15 cellular contexts compared by ENCODE assay signal in the genomic region with DNA sequence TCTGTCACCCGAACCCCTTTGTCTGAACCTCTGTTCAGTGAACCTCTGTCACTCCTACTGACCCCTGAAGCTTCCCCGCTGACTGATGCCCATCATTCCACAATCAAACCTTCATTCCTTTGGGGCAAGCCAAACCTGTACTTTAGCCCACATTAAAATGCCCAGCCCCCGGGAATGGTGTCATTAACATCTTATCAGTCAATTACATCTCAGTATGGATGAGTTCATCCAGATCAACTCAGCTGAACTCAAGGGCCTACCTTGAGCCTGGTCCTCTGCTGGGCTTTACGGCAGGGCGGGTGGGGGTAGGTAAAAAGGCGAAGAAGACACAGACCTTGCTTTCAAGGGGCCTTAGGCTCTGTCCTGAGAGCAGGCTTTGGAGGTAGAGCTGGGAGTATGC.
DNase-seq lines count a peak whose midpoint lies in the region; ATAC-seq and TF ChIP-seq lines count a peak whose summit lies in the region.
"Had no signal": no experiment of that assay in that cellular context is flagged by ENCODE, and none has a peak within 500 bp of the region (broad histone marks: within the 10 kb centered on the region; RNA-seq: fewer than 3 reads in every experiment).

No MANE protein-coding gene starts in this region.

- DNase-seq in SK-N-SH = no peak
- DNase-seq in left colon = peak; percentile 37 to 42
- peak; percentile 14 for DNase-seq in posterior vena cava (ENCODE audit: low spot score)
- no peak for DNase-seq in SKM-1 (lab: John Stamatoyannopoulos, UW; ENCODE audit: unreplicated experiment)
- DNase-seq in CD4-positive, alpha-beta T cell = no peak
- DNase-seq: Caco-2; CD8-positive, alpha-beta memory T cell; DND-41; GDM1; GOT3; H9 had no signal

- no peaks in the 10 kb centered on the region for H3K79me2 ChIP-seq in SK-N-SH (ENCODE audit: insufficient read depth)

- no peaks in the 10 kb centered on the region for H3K4me1 Mint-ChIP-seq in CD4-positive, alpha-beta T cell (ENCODE audit: low read depth)
- H3K4me1 Mint-ChIP-seq: CD8-positive, alpha-beta memory T cell had no signal

- H3K36me3 ChIP-seq in SK-N-SH (replicated peaks in 1 of 2; ENCODE audit: control insufficient read depth in 1 of 2, insufficient read depth in 2 of 2, low read length in 1 of 2) = no peaks in the 10 kb centered on the region

- H3K4me2 ChIP-seq in SK-N-SH = no peak overlapping the region

- H3K4me3 ChIP-seq in SK-N-SH (ENCODE audit: low read depth in 2 of 2, low read length in 1 of 2) = no peak overlapping the region

- peaks cover 0 to 29% of the 10 kb centered on the region in 2 experiments; a peak in 1 of 4 replicates for H3K4me1 ChIP-seq in SK-N-SH (ENCODE audit: control insufficient read depth in 1 of 2, insufficient read depth in 2 of 2, low read depth in 1 of 2, low read length in 1 of 2)
- H3K4me1 ChIP-seq: Caco-2 had no signal

- intact Hi-C loops in left colon (cut with DNase I, micrococcal nuclease) (no loop called here), posterior vena cava (cut with DNase I) (no loop called here)
- intact Hi-C loops in CD4-positive, alpha-beta T cell (cut with DNase I, micrococcal nuclease) = no loop called here

- CTCF ChIA-PET in SK-N-SH (lab: Yijun Ruan, JAX) = no interaction called here
- CTCF ChIA-PET in CD4-positive, alpha-beta T cell (lab: Charles Lee) = no interaction called here

- no peak overlapping the region; a peak in 1 of 4 replicates for H3K27ac ChIP-seq in SK-N-SH (ENCODE audit: low read depth in 2 of 2, low read length in 1 of 2)
- H3K27ac ChIP-seq in CD4-positive, alpha-beta T cell (ENCODE audit: low read depth, low read length) = no peak overlapping the region
- H3K27ac ChIP-seq: 22Rv1 had no signal

- no peak overlapping the region for H3K4me3 Mint-ChIP-seq in CD4-positive, alpha-beta T cell
- H3K4me3 Mint-ChIP-seq: CD14-positive monocyte; CD8-positive, alpha-beta memory T cell; H9 had no signal

- H3K27me3 Mint-ChIP-seq in CD4-positive, alpha-beta T cell = no peaks in the 10 kb centered on the region

- H3K27me3 ChIP-seq in SK-N-SH (ENCODE audit: insufficient read depth) = no peaks in the 10 kb centered on the region
- H3K27me3 ChIP-seq in CD4-positive, alpha-beta T cell (ENCODE audit: control insufficient read depth, insufficient read depth, low read length) = no peaks in the 10 kb centered on the region

- H3K9me3 Mint-ChIP-seq in CD4-positive, alpha-beta T cell = no peaks in the 10 kb centered on the region
- H3K9me3 Mint-ChIP-seq: CD8-positive, alpha-beta memory T cell; H9 had no signal

- H3K27ac Mint-ChIP-seq in CD4-positive, alpha-beta T cell = no peak overlapping the region
- H3K27ac Mint-ChIP-seq: CD14-positive monocyte; CD8-positive, alpha-beta memory T cell; H9 had no signal

- TF ChIP-seq EP300 in SK-N-SH (IDR thresholded peaks at IDR 0.05; ENCODE audit: borderline replicate concordance in 1 of 2, low read depth in 1 of 2, low read length in 1 of 2) = no peak; a peak in 1 of 4 replicates

- POLR2A ChIA-PET in SK-N-SH (lab: Yijun Ruan, JAX) = no interaction called here
- POLR2A ChIA-PET in CD4-positive, alpha-beta T cell (lab: Charles Lee) = no interaction called here

- no peak overlapping the region for H3K9ac ChIP-seq in SK-N-SH

- 72% methylated on average over 5 of the region's 6 CpGs for WGBS in SK-N-SH (ENCODE audit: low lambda C conversion rate)

- H4K20me1 ChIP-seq in SK-N-SH (ENCODE audit: insufficient read depth) = no peaks in the 10 kb centered on the region

- H3K36me3 Mint-ChIP-seq in CD4-positive, alpha-beta T cell (ENCODE audit: low read depth) = no peaks in the 10 kb centered on the region
- H3K36me3 Mint-ChIP-seq: CD14-positive monocyte; CD8-positive, alpha-beta memory T cell had no signal

- no peaks in the 10 kb centered on the region for H3F3A ChIP-seq in SK-N-SH (replicated peaks; ENCODE audit: insufficient read depth)

- TF ChIP-seq RAD21 in SK-N-SH (IDR thresholded peaks at IDR 0.05; ENCODE audit: low read length) = no peak

- no peaks in the 10 kb centered on the region for H3K9me2 ChIP-seq in SK-N-SH

- TF ChIP-seq CTCF in SK-N-SH (IDR thresholded peaks at IDR 0.05) = no peak
- no peak for TF ChIP-seq CTCF in CD4-positive, alpha-beta T cell (IDR thresholded peaks at IDR 0.05)

- no peak overlapping the region for H2AFZ ChIP-seq in SK-N-SH (ENCODE audit: low read depth)

- no peaks in the 10 kb centered on the region for H3K9me3 ChIP-seq in SK-N-SH
- H3K9me3 ChIP-seq in CD4-positive, alpha-beta T cell (ENCODE audit: control insufficient read depth, low read length) = no peaks in the 10 kb centered on the region
- H3K9me3 ChIP-seq: Caco-2 had no signal

- no peak; the same call in 2 of the 3 replicates for ATAC-seq in SK-N-SH treated with all-trans-retinoic acid at 6 μM for 48 hours
- ATAC-seq in left colon = peak; percentile 88
- ATAC-seq in HG03045 (IDR thresholded peaks at IDR 0.05; ENCODE audit: unreplicated experiment) = no peak
- ATAC-seq in CD4-positive, alpha-beta T cell (ENCODE audit: poor library complexity) = no peak

TF ChIP-seq in SK-N-SH, 30 proteins besides CTCF, POLR2A, EP300 and RAD21:
- TF ChIP-seq RCOR1 (IDR thresholded peaks at IDR 0.05; ENCODE audit: low read length) (peak; percentile 38; the same call in 1 of the 2 replicates), GATA2 (CRISPR knock-in tag; IDR thresholded peaks at IDR 0.05) (peak; percentile 64)
- TF ChIP-seq, protein P1, sequence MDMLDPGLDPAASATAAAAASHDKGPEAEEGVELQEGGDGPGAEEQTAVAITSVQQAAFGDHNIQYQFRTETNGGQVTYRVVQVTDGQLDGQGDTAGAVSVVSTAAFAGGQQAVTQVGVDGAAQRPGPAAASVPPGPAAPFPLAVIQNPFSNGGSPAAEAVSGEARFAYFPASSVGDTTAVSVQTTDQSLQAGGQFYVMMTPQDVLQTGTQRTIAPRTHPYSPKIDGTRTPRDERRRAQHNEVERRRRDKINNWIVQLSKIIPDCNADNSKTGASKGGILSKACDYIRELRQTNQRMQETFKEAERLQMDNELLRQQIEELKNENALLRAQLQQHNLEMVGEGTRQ (IDR thresholded peaks at IDR 0.05; ENCODE audit: borderline replicate concordance, low read depth, low read length) = no peak
TF ChIP-seq in SK-N-SH: peak in this region for 2.

TF ChIP-seq in SK-N-SH treated with all-trans-retinoic acid at 6 μM for 48 hours, 23 proteins besides CTCF, POLR2A, EP300 and RAD21:
- TF ChIP-seq, protein P2, sequence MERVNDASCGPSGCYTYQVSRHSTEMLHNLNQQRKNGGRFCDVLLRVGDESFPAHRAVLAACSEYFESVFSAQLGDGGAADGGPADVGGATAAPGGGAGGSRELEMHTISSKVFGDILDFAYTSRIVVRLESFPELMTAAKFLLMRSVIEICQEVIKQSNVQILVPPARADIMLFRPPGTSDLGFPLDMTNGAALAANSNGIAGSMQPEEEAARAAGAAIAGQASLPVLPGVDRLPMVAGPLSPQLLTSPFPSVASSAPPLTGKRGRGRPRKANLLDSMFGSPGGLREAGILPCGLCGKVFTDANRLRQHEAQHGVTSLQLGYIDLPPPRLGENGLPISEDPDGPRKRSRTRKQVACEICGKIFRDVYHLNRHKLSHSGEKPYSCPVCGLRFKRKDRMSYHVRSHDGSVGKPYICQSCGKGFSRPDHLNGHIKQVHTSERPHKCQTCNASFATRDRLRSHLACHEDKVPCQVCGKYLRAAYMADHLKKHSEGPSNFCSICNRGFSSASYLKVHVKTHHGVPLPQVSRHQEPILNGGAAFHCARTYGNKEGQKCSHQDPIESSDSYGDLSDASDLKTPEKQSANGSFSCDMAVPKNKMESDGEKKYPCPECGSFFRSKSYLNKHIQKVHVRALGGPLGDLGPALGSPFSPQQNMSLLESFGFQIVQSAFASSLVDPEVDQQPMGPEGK (CRISPR knock-in tag; IDR thresholded peaks at IDR 0.05; ENCODE audit: borderline replicate concordance) = no peak
- TF ChIP-seq TCF4 (CRISPR knock-in tag; IDR thresholded peaks at IDR 0.05; ENCODE audit: borderline replicate concordance) (no peak), PPARA (CRISPR knock-in tag; IDR thresholded peaks at IDR 0.05; ENCODE audit: borderline replicate concordance) (no peak), CSDC2 (CRISPR knock-in tag; IDR thresholded peaks at IDR 0.05) (no peak), BACH2 (CRISPR knock-in tag; IDR thresholded peaks at IDR 0.05; ENCODE audit: borderline replicate concordance) (no peak), ZNF8 (CRISPR knock-in tag; IDR thresholded peaks at IDR 0.05) (no peak), SNAI2 (CRISPR knock-in tag; IDR thresholded peaks at IDR 0.05) (no peak), ZFP30 (CRISPR knock-in tag; IDR thresholded peaks at IDR 0.05) (no peak)

Comparison
In these comparisons a context has a peak if more than half of its experiments do, and no peak if none do; other contexts are left out.
1. DNase-seq: peak in left colon (2 of 2) and posterior vena cava (single experiment); none in SK-N-SH (single experiment), SKM-1 (single experiment) and CD4-positive, alpha-beta T cell (0 of 10).